In the genomic region with DNA sequence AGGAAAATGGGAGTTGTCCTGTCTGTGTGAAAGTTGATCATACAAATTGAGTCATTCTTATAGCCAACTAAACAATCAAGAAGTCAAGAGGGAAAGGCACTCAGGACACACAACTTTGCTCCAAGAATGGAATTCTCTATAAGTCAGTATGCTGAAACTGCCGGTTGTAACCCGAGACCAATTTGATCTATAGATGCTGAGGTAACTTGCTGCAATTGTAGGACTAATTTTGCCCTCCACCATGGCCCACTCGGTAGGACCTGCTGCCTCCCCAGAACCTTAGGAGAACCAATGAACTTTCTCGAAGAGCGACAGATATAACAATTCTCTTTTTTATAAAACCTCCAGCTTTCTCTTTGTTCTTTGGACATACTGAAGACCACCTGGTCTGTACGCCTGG, we compare ENCODE assay signal across 16 cellular contexts.
A peak's percentile ranks its signal among the peaks of the same experiment; 100 is the strongest.
DNase-seq lines count a peak whose midpoint lies in the region; ATAC-seq and TF ChIP-seq lines count a peak whose summit lies in the region.
"Had no signal": no experiment of that assay in that cellular context is flagged by ENCODE, and none has a peak within 500 bp of the region (broad histone marks: within the 10 kb centered on the region; RNA-seq: fewer than 3 reads in every experiment).

No MANE protein-coding gene starts in this region.

- no peak overlapping the region for H3K9ac ChIP-seq in Karpas-422 (ENCODE audit: low read length)

- peaks cover 19% of the 10 kb centered on the region for H3K4me1 ChIP-seq in Karpas-422 (ENCODE audit: low read length)

- H3K27me3 ChIP-seq in Karpas-422 (ENCODE audit: low read length), result no peaks in the 10 kb centered on the region
- H3K27me3 ChIP-seq: gastroesophageal sphincter, upper lobe of left lung had no signal

- H3K4me3 ChIP-seq in GM08714 (ENCODE audit: low read length) (peak overlapping the region; percentile 20; the same call in 1 of the 2 replicates), Karpas-422 (ENCODE audit: low read length) (peak overlapping the region; percentile 87)
- H3K4me3 ChIP-seq: gastroesophageal sphincter, upper lobe of left lung had no signal

- H3K4me2 ChIP-seq in Karpas-422 (ENCODE audit: low read depth, low read length, poor library complexity, severe bottlenecking), result peak overlapping the region; percentile 98

- POLR2A ChIA-PET in naive thymus-derived CD8-positive, alpha-beta T cell (lab: Charles Lee), result no interaction called here

- peaks cover 13% of the 10 kb centered on the region for H3K4me1 Mint-ChIP-seq in activated naive CD8-positive, alpha-beta T cell (ENCODE audit: low read depth)
- peaks cover 5 to 18% (median 14%) of the 10 kb centered on the region in 4 donors for H3K4me1 Mint-ChIP-seq in naive thymus-derived CD8-positive, alpha-beta T cell

- no peak overlapping the region for H3K27ac Mint-ChIP-seq in activated naive CD8-positive, alpha-beta T cell
- H3K27ac Mint-ChIP-seq in naive thymus-derived CD8-positive, alpha-beta T cell, result no peak overlapping the region

- H3K9me2 ChIP-seq in Karpas-422 (replicated peaks; ENCODE audit: insufficient read depth, low read length), result no peaks in the 10 kb centered on the region

- no peak overlapping the region for H2AFZ ChIP-seq in Karpas-422 (ENCODE audit: low read length)

- no peaks in the 10 kb centered on the region for H3K9me3 Mint-ChIP-seq in activated naive CD8-positive, alpha-beta T cell (ENCODE audit: low read depth)
- no peaks in the 10 kb centered on the region for H3K9me3 Mint-ChIP-seq in naive thymus-derived CD8-positive, alpha-beta T cell

- peak overlapping the region; percentile 57 for H3K4me3 Mint-ChIP-seq in activated naive CD8-positive, alpha-beta T cell
- peak overlapping the region; percentile 2 to 98 (median 52) for H3K4me3 Mint-ChIP-seq in naive thymus-derived CD8-positive, alpha-beta T cell

- no peak for TF ChIP-seq CTCF in omental fat pad (IDR thresholded peaks at IDR 0.05)

- H3K9me3 ChIP-seq in Karpas-422 (ENCODE audit: low read length), result no peaks in the 10 kb centered on the region
- H3K9me3 ChIP-seq: gastroesophageal sphincter, upper lobe of left lung had no signal

- ATAC-seq in naive thymus-derived CD8-positive, alpha-beta T cell, result no peak
- no peak for ATAC-seq in GM21447 (IDR thresholded peaks at IDR 0.05; ENCODE audit: unreplicated experiment)
- no peak for ATAC-seq in omental fat pad (ENCODE audit: low FRiP score)
- ATAC-seq: gastroesophageal sphincter, left colon had no signal

- H3K79me2 ChIP-seq in Karpas-422 (ENCODE audit: low read length), result peaks cover 65% of the 10 kb centered on the region

- no peaks in the 10 kb centered on the region for H3K36me3 Mint-ChIP-seq in activated naive CD8-positive, alpha-beta T cell
- H3K36me3 Mint-ChIP-seq in naive thymus-derived CD8-positive, alpha-beta T cell, result no peaks in the 10 kb centered on the region

- H3K36me3 ChIP-seq in Karpas-422 (ENCODE audit: insufficient read depth, low read length), result no peaks in the 10 kb centered on the region
- H3K36me3 ChIP-seq: gastroesophageal sphincter, upper lobe of left lung had no signal

- no peak overlapping the region for H3K27ac ChIP-seq in Karpas-422 (ENCODE audit: low read length)
- H3K27ac ChIP-seq: gastroesophageal sphincter, skin epidermis, upper lobe of left lung had no signal

- no peak for DNase-seq in Karpas-422
- no peak for DNase-seq in naive thymus-derived CD8-positive, alpha-beta T cell
- DNase-seq in GF-D8 (lab: John Stamatoyannopoulos, UW), result no peak
- DNase-seq in NOMO-1 treated with dmso at 0.1 percent for 144 hours (lab: John Stamatoyannopoulos, UW; ENCODE audit: unreplicated experiment), result no peak
- DNase-seq in omental fat pad (ENCODE audit: low spot score), result no peak
- DNase-seq: aorta; COR-L47; effector CD4-positive, alpha-beta T cell; left colon; NCI-H2171; upper lobe of left lung had no signal

- H4K20me1 ChIP-seq in Karpas-422 (ENCODE audit: insufficient read depth, low read depth, low read length), result no peaks in the 10 kb centered on the region

- no peaks in the 10 kb centered on the region for H3K27me3 Mint-ChIP-seq in activated naive CD8-positive, alpha-beta T cell
- H3K27me3 Mint-ChIP-seq in naive thymus-derived CD8-positive, alpha-beta T cell, result no peaks in the 10 kb centered on the region
